In genomic region chr11:43774786-43775185, GRCh38 we compare ENCODE assay signal across 35 cellular contexts.
"Had no signal": no experiment of that assay in that cellular context is flagged by ENCODE, and none has a peak within 500 bp of the region (broad histone marks: within the 10 kb centered on the region; RNA-seq: fewer than 3 reads in every experiment).

No MANE protein-coding gene starts in this region.

- H3K4me3 ChIP-seq: MG63 had no signal

- DNase-seq: Karpas-422, Kasumi-1, MG63, MM.1S, MV-4-11, NCI-H1048, NCI-H1092, NCI-H1092 treated with DMSO at 0.1 percent for 48 hours, NCI-H1105, NCI-H1105 treated with DMSO at 0.1 percent for 48 hours, NCI-H1417, NCI-H1417 treated with DMSO at 0.1 percent for 48 hours, NCI-H1436, NCI-H1436 treated with DMSO at 0.1 percent for 48 hours, NCI-H146, NCI-H1694, NCI-H1694 treated with DMSO at 0.1 percent for 48 hours, NCI-H187, NCI-H187 treated with DMSO at 0.1 percent for 48 hours, NCI-H1930, NCI-H2029, NCI-H2029 treated with DMSO at 0.1 percent for 48 hours, NCI-H2081, NCI-H2081 treated with DMSO at 0.1 percent for 48 hours, NCI-H2171, NCI-H2171 treated with DMSO at 0.1 percent for 48 hours, NCI-H2227 treated with DMSO at 0.1 percent for 48 hours, NCI-H226, NCI-H345, NCI-H446, NCI-H446 treated with DMSO at 0.1 percent for 48 hours, NCI-H510A, NCI-H510A treated with DMSO at 0.1 percent for 48 hours, NCI-H524, NCI-H524 treated with DMSO at 0.1 percent for 48 hours had no signal

- H3K27me3 ChIP-seq: MG63 had no signal

- H3K9me3 ChIP-seq: MG63 had no signal
